In genomic region chr4:83455300-83456183, GRCh38 we compare ENCODE assay signal across 1 cellular context.
A peak's percentile ranks its signal among the peaks of the same experiment; 100 is the strongest.
TF ChIP-seq lines count a peak whose summit lies in the region.

HELQ (minus strand) TSS chr4:83455823; CDS start chr4:83455693, 130 bp downstream.
MRPS18C (plus strand) TSS chr4:83456058; CDS start chr4:83456078, 20 bp downstream.

TF ChIP-seq in HepG2, 621 proteins besides CTCF, POLR2A, EP300 and RAD21 (continued from another document and continues in another):
- TF ChIP-seq MXI1 (IDR thresholded peaks at IDR 0.05; ENCODE audit: borderline replicate concordance, low read depth, low read length) (peak; percentile 83; the same call in 2 of the 3 replicates), YY1 (IDR thresholded peaks at IDR 0.05; ENCODE audit: insufficient read depth, insufficient replicate concordance, low read depth, low read length) (peak; percentile 93), ZNF362 (CRISPR knock-in tag; IDR thresholded peaks at IDR 0.05; ENCODE audit: borderline replicate concordance) (peak; percentile 11; the same call in 1 of the 2 replicates), ZBTB34 (CRISPR knock-in tag; IDR thresholded peaks at IDR 0.05) (no peak), IRX3 (CRISPR knock-in tag; IDR thresholded peaks at IDR 0.05; ENCODE audit: borderline replicate concordance, low read depth) (peak; percentile 91; the same call in 1 of the 2 replicates), ZNF101 (CRISPR knock-in tag; IDR thresholded peaks at IDR 0.05; ENCODE audit: borderline replicate concordance, low read depth) (no peak), TCF7L2 (IDR thresholded peaks at IDR 0.05; ENCODE audit: low read depth, low read length) (no peak), TRIM24 (CRISPR knock-in tag; IDR thresholded peaks at IDR 0.05) (no peak), ZNF607 (CRISPR knock-in tag; IDR thresholded peaks at IDR 0.05; ENCODE audit: borderline replicate concordance) (0 out of 2 replicates have a peak, but pooled peaks have one; percentile 13), PBX3 (CRISPR knock-in tag; IDR thresholded peaks at IDR 0.05; ENCODE audit: borderline replicate concordance) (no peak), BRF2 (CRISPR knock-in tag; IDR thresholded peaks at IDR 0.05) (peak; percentile 92; the same call in 1 of the 2 replicates), ZNF660 (CRISPR knock-in tag; IDR thresholded peaks at IDR 0.05; ENCODE audit: borderline replicate concordance, low read depth) (no peak), ZFP82 (CRISPR knock-in tag; IDR thresholded peaks at IDR 0.05; ENCODE audit: borderline replicate concordance) (peak; percentile 68; the same call in 1 of the 2 replicates), ZBTB44 (CRISPR knock-in tag; IDR thresholded peaks at IDR 0.05) (no peak; the same call in none of the 2 replicates), ZNF20 (CRISPR knock-in tag; IDR thresholded peaks at IDR 0.05) (0 out of 2 replicates have a peak, but pooled peaks have one; percentile 14), FOXP4 (CRISPR knock-in tag; IDR thresholded peaks at IDR 0.05) (peak; percentile 67), CREB3 (CRISPR knock-in tag; IDR thresholded peaks at IDR 0.05) (0 out of 2 replicates have a peak, but pooled peaks have one; percentile 51), PRMT3 (CRISPR knock-in tag; IDR thresholded peaks at IDR 0.05; ENCODE audit: borderline replicate concordance, low read depth) (peak; percentile 78; the same call in 1 of the 2 replicates), ZNF12 (CRISPR knock-in tag; IDR thresholded peaks at IDR 0.05) (peak; percentile 79; the same call in 1 of the 2 replicates), ZBTB3 (CRISPR knock-in tag; IDR thresholded peaks at IDR 0.05; ENCODE audit: borderline replicate concordance, low read depth) (no peak), ZNF547 (CRISPR knock-in tag; IDR thresholded peaks at IDR 0.05) (0 out of 2 replicates have a peak, but pooled peaks have one; percentile 13), PAWR (CRISPR knock-in tag; IDR thresholded peaks at IDR 0.05; ENCODE audit: borderline replicate concordance) (0 out of 2 replicates have a peak, but pooled peaks have one; percentile 67), POLR2AphosphoS5 (IDR thresholded peaks at IDR 0.05; ENCODE audit: low read depth, low read length) (peak; percentile 95), ZBTB33 (CRISPR knock-in tag; IDR thresholded peaks at IDR 0.05) (peak; percentile 66; the same call in 1 of the 2 replicates), NFIC (IDR thresholded peaks at IDR 0.05; ENCODE audit: low read length) (peak; percentile 77), ELF4 (CRISPR knock-in tag; IDR thresholded peaks at IDR 0.05; ENCODE audit: borderline replicate concordance) (peak; percentile 93), ATF1 (CRISPR knock-in tag; IDR thresholded peaks at IDR 0.05) (peak; percentile 78), SALL1 (CRISPR knock-in tag; IDR thresholded peaks at IDR 0.05) (peak; percentile 92), NFE2L1 (CRISPR knock-in tag; IDR thresholded peaks at IDR 0.05; ENCODE audit: borderline replicate concordance) (no peak), AHR (CRISPR knock-in tag; IDR thresholded peaks at IDR 0.05) (peak; percentile 88; the same call in 1 of the 2 replicates), TEAD3 (CRISPR knock-in tag; optimal IDR thresholded peaks at IDR 0.05; ENCODE audit: borderline replicate concordance) (peak; percentile 84), ZSCAN22 (CRISPR knock-in tag; IDR thresholded peaks at IDR 0.05) (no peak), ZUFSP (CRISPR knock-in tag; IDR thresholded peaks at IDR 0.05; ENCODE audit: borderline replicate concordance) (no peak), HNF4A (CRISPR knock-in tag; IDR thresholded peaks at IDR 0.05) (peak; percentile 48; the same call in 1 of the 2 replicates), ZNF740 (CRISPR knock-in tag; IDR thresholded peaks at IDR 0.05) (no peak), CCAR2 (optimal IDR thresholded peaks at IDR 0.05; ENCODE audit: low read depth, low read length) (peak; percentile 75), ZNF703 (CRISPR knock-in tag; IDR thresholded peaks at IDR 0.05; ENCODE audit: borderline replicate concordance) (no peak), HMG20B (CRISPR knock-in tag; conservative IDR thresholded peaks at IDR 0.05) (peak; percentile 50), NFRKB (IDR thresholded peaks at IDR 0.05) (peak; percentile 58; the same call in 1 of the 2 replicates), ZNF121 (CRISPR knock-in tag; IDR thresholded peaks at IDR 0.05) (no peak), ARNT (IDR thresholded peaks at IDR 0.05) (no peak), AKAP8 (CRISPR knock-in tag; IDR thresholded peaks at IDR 0.05) (no peak), SP140L (CRISPR knock-in tag; IDR thresholded peaks at IDR 0.05; ENCODE audit: borderline replicate concordance) (peak; percentile 97), DR1 (CRISPR knock-in tag; IDR thresholded peaks at IDR 0.05) (peak; percentile 91), ZNF510 (CRISPR knock-in tag; IDR thresholded peaks at IDR 0.05; ENCODE audit: low read depth) (no peak), ZNF275 (CRISPR knock-in tag; IDR thresholded peaks at IDR 0.05; ENCODE audit: borderline replicate concordance) (no peak)
